In genomic region chr17:9467518-9467917, GRCh38 we compare ENCODE assay signal across 23 cellular contexts.
DNase-seq lines count a peak whose midpoint lies in the region; ATAC-seq, FAIRE-seq and TF ChIP-seq lines count a peak whose summit lies in the region.
"Had no signal": no experiment of that assay in that cellular context is flagged by ENCODE, and none has a peak within 500 bp of the region (broad histone marks: within the 10 kb centered on the region; RNA-seq: fewer than 3 reads in every experiment).

No MANE protein-coding gene starts in this region.

- CTCF ChIA-PET in A673 (lab: Charles Lee), result no interaction called here

- H3K27me3 ChIP-seq in A673 (replicated peaks; ENCODE audit: insufficient read depth, low read depth, low read length, poor library complexity) (no peaks in the 10 kb centered on the region), H7 (ENCODE audit: control insufficient read depth, insufficient read depth, low read length) (no peaks in the 10 kb centered on the region), keratinocyte (ENCODE audit: control insufficient read depth, extremely low read depth, insufficient read depth, low read length) (no peaks in the 10 kb centered on the region), vagina (no peaks in the 10 kb centered on the region)
- H3K27me3 ChIP-seq: Peyer's patch, spleen had no signal

- no TSS peak for BruUV-seq in A673 (replicated peaks; lab: Mats Ljungman, UMichigan)

- no peaks in the 10 kb centered on the region for H3K79me2 ChIP-seq in keratinocyte (ENCODE audit: control insufficient read depth, insufficient read depth, low read length)

- ATAC-seq in GM19452 (IDR thresholded peaks at IDR 0.05; ENCODE audit: unreplicated experiment), result no peak
- ATAC-seq: activated naive CD8-positive, alpha-beta T cell treated with anti-CD3 and anti-CD28 coated beads, Interleukin-2, amount 50 U/mL, for 24 hours; left lobe of liver had no signal

- H3K4me2 ChIP-seq in keratinocyte (ENCODE audit: control insufficient read depth, extremely low read depth, insufficient read depth, low read depth, low read length), result no peak overlapping the region
- H3K4me2 ChIP-seq: SK-N-SH had no signal

- H4K20me1 ChIP-seq in keratinocyte (ENCODE audit: control insufficient read depth, extremely low read depth, insufficient read depth, low read length), result no peaks in the 10 kb centered on the region

- intact Hi-C loops in A673 (cut with micrococcal nuclease; ENCODE audit: unreplicated experiment) (no loop called here), vagina (cut with DNase I) (no loop called here)

- POLR2A ChIA-PET in A673 (lab: Charles Lee; ENCODE audit: low non-redundant PET), result no interaction called here

- H3K4me1 ChIP-seq in A673 (ENCODE audit: insufficient read depth, low read length, poor library complexity, severe bottlenecking) (peaks cover 20% of the 10 kb centered on the region), keratinocyte (ENCODE audit: control insufficient read depth, extremely low read depth, insufficient read depth, low read length) (no peaks in the 10 kb centered on the region), vagina (no peaks in the 10 kb centered on the region)

- H2AFZ ChIP-seq in keratinocyte (ENCODE audit: control insufficient read depth, low read length), result no peak overlapping the region

- dilution Hi-C loops in keratinocyte (cut with MboI; ENCODE audit: extremely low pct_ligation_motif_present, low sequenced_read_pairs), result no loop called here

- no peak for FAIRE-seq in keratinocyte (lab: Jason Lieb, UNC)
- FAIRE-seq: frontal cortex, HTR-8/SVneo had no signal

- no peak overlapping the region for H3K4me3 ChIP-seq in A673 (ENCODE audit: low read depth, low read length, poor library complexity, severe bottlenecking)
- no peak overlapping the region for H3K4me3 ChIP-seq in H7 (ENCODE audit: insufficient read depth, low read depth, low read length)
- no peak overlapping the region for H3K4me3 ChIP-seq in keratinocyte (ENCODE audit: control insufficient read depth in 2 of 3, extremely low read depth in 1 of 3, insufficient read depth in 2 of 3, low read depth in 1 of 3, low read length in 3 of 3)
- no peak overlapping the region for H3K4me3 ChIP-seq in vagina
- H3K4me3 ChIP-seq: Peyer's patch, spleen had no signal

- H3K9me3 ChIP-seq in A673 (ENCODE audit: low read depth, low read length, poor library complexity, severe bottlenecking), result no peaks in the 10 kb centered on the region
- H3K9me3 ChIP-seq in keratinocyte (ENCODE audit: control insufficient read depth, low read depth, low read length), result no peaks in the 10 kb centered on the region
- H3K9me3 ChIP-seq in vagina, result no peaks in the 10 kb centered on the region
- H3K9me3 ChIP-seq: Peyer's patch, SK-N-SH, spleen had no signal

- DNase-seq in A673 (ENCODE audit: low spot score) (no peak), H7 (peak; percentile 71), cerebellar cortex (ENCODE audit: low spot score) (peak; percentile 14), keratinocyte (ENCODE audit: low read depth, low spot score) (no peak), GM20000 (ENCODE audit: low spot score) (no peak), vagina (ENCODE audit: extremely low spot score in 2 of 2) (no peak)
- DNase-seq in stimulated activated CD4-positive, alpha-beta T cell treated with anti-CD3 and anti-CD28 coated beads, Interleukin-2, amount 100 ng/mL, for 24 hours, result no peak
- DNase-seq: activated CD4-positive, CD25-positive, alpha-beta regulatory T cell treated with anti-CD3 and anti-CD28 coated beads, Interleukin-2, amount 50 U/mL, for 72 hours; activated effector memory CD4-positive, alpha-beta T cell treated with Interleukin-2 at 50 U/mL for 16 hours; activated naive CD8-positive, alpha-beta T cell treated with anti-CD3 and anti-CD28 coated beads, Interleukin-2, amount 50 U/mL, for 24 hours; CD4-positive, CD25-positive, alpha-beta regulatory T cell; GOT3; NCI-H1436 treated with DMSO at 0.1 percent for 48 hours; NCI-H226; NK-92 treated with Interleukin-12 subunit alpha and Interleukin-12 subunit beta, amount 100 ng/mL, for 24 hours; SK-N-SH; spleen; T-helper 9 cell had no signal

- H3K36me3 ChIP-seq in A673 (ENCODE audit: insufficient read depth, low read length, poor library complexity, severe bottlenecking) (no peaks in the 10 kb centered on the region), H7 (replicated peaks; ENCODE audit: control insufficient read depth, insufficient read depth, low read length) (no peaks in the 10 kb centered on the region), keratinocyte (ENCODE audit: control insufficient read depth in 2 of 2, extremely low read depth in 1 of 2, insufficient read depth in 2 of 2, low read length in 2 of 2) (peaks cover 0 to 3% of the 10 kb centered on the region in 2 experiments), vagina (no peaks in the 10 kb centered on the region)
- H3K36me3 ChIP-seq: Peyer's patch had no signal

- no peak overlapping the region for H3K9ac ChIP-seq in keratinocyte (ENCODE audit: control insufficient read depth, extremely low read depth, insufficient read depth, low read length)
- H3K9ac ChIP-seq: SK-N-SH had no signal

- no peaks in the 10 kb centered on the region for H3K9me1 ChIP-seq in keratinocyte (ENCODE audit: control insufficient read depth, extremely low read depth, insufficient read depth, low read length)

- TF ChIP-seq POLR2A in vagina (IDR thresholded peaks at IDR 0.05), result no peak

- TF ChIP-seq CTCF in A673 (conservative IDR thresholded peaks at IDR 0.05; ENCODE audit: low read depth, low read length) (peak; percentile 51), keratinocyte (optimal IDR thresholded peaks at IDR 0.05 in 1 of 3, IDR thresholded peaks at IDR 0.05 in 1 of 3, conservative IDR thresholded peaks at IDR 0.05 in 1 of 3; ENCODE audit: extremely low read depth in 1 of 3, insufficient read depth in 2 of 3, low read length in 3 of 3) (peak in 2 of 3 experiments; percentile 6 to 30), GM20000 (IDR thresholded peaks at IDR 0.05; ENCODE audit: extremely low read depth, missing control alignments) (no peak), vagina (IDR thresholded peaks at IDR 0.05) (no peak)

- H3K27ac ChIP-seq in A673 (ENCODE audit: low read depth, low read length, poor library complexity, severe bottlenecking) (no peak overlapping the region), keratinocyte (ENCODE audit: control insufficient read depth, insufficient read depth, low read length) (no peak overlapping the region), vagina (no peak overlapping the region)
- H3K27ac ChIP-seq: Peyer's patch had no signal

Comparison
In these comparisons a context has a peak if more than half of its experiments do, and no peak if none do; other contexts are left out.
1. DNase-seq: peak in H7 (single experiment) and cerebellar cortex (single experiment); none in A673 (single experiment), keratinocyte (single experiment), GM20000 (single experiment), vagina (0 of 2) and stimulated activated CD4-positive, alpha-beta T cell treated with anti-CD3 and anti-CD28 coated beads, Interleukin-2, amount 100 ng/mL, for 24 hours (0 of 2).
2. CTCF ChIP-seq: peak in A673 (single experiment) and keratinocyte (2 of 3); none in GM20000 (single experiment) and vagina (0 of 3).